ENCODE assay signal across 1 cellular context in genomic region chr2:33491685-33492084, GRCh38.
A peak's percentile ranks its signal among the peaks of the same experiment; 100 is the strongest.
TF ChIP-seq lines count a peak whose summit lies in the region.

No MANE protein-coding gene starts in this region.

TF ChIP-seq in HepG2, 621 proteins besides CTCF, POLR2A, EP300 and RAD21:
- TF ChIP-seq REST (IDR thresholded peaks at IDR 0.05; ENCODE audit: borderline replicate concordance in 1 of 2, low read depth in 1 of 2, low read length in 2 of 2) (peak; percentile 7 to 79; a peak in 3 of 4 replicates), CSRNP2 (CRISPR knock-in tag; conservative IDR thresholded peaks at IDR 0.05; ENCODE audit: low read depth) (no peak)
